Comparison of ENCODE assay signal across 17 cellular contexts in genomic region chr17:1546292-1546922, GRCh38. TPM values are rescaled to one million over a fixed set of nuclear protein-coding genes. Genes with fewer than 3 reads are reported as not detected.
DNase-seq lines count a peak whose midpoint lies in the region; ATAC-seq and TF ChIP-seq lines count a peak whose summit lies in the region.
"Had no signal": no experiment of that assay in that cellular context is flagged by ENCODE, and none has a peak within 500 bp of the region (broad histone marks: within the 10 kb centered on the region; RNA-seq: fewer than 3 reads in every experiment).

No MANE protein-coding gene starts in this region.

- TF ChIP-seq CTCF in Peyer's patch (IDR thresholded peaks at IDR 0.05) = no peak
- no peak for TF ChIP-seq CTCF in chondrocyte (IDR thresholded peaks at IDR 0.05)

- DNase-seq in Peyer's patch (peak in 2 of 3 donors; percentile 67 to 76), chondrocyte (ENCODE audit: low spot score) (no peak), mesenchymal stem cell (no peak), NAMALWA (ENCODE audit: low spot score) (no peak)
- DNase-seq: BE2C; Calu3; CD4-positive, alpha-beta T cell; KG1; NCI-H1048; NCI-H1436 treated with DMSO at 0.1 percent for 48 hours; NCI-H2029 treated with DMSO at 0.1 percent for 48 hours; NCI-H2171 treated with DMSO at 0.1 percent for 48 hours; NCI-H748 treated with DMSO at 0.1 percent for 48 hours had no signal

- no peak overlapping the region for H2AK5ac ChIP-seq in mesenchymal stem cell (ENCODE audit: low read length, severe bottlenecking)

- no peak overlapping the region for H3K4me3 ChIP-seq in Peyer's patch
- no peak overlapping the region for H3K4me3 ChIP-seq in mesenchymal stem cell (ENCODE audit: insufficient read depth in 1 of 2, low read depth in 1 of 2, low read length in 2 of 2)
- H3K4me3 ChIP-seq: SJSA1 had no signal

- WGBS in mesenchymal stem cell = 94% methylated on average over 6 of the region's 6 CpGs

- peak overlapping the region; percentile 27 for H3K27ac Mint-ChIP-seq in chondrocyte (ENCODE audit: unreplicated experiment)
- H3K27ac Mint-ChIP-seq: CD4-positive, alpha-beta T cell had no signal

- H3K9me3 Mint-ChIP-seq in chondrocyte (ENCODE audit: low read depth) = no peaks in the 10 kb centered on the region
- H3K9me3 Mint-ChIP-seq: CD4-positive, alpha-beta T cell had no signal

- no peaks in the 10 kb centered on the region for H3K9me3 ChIP-seq in Peyer's patch
- H3K9me3 ChIP-seq in mesenchymal stem cell (ENCODE audit: control insufficient read depth, low read length) = no peaks in the 10 kb centered on the region
- H3K9me3 ChIP-seq: BE2C, SJSA1 had no signal

- H3K18ac ChIP-seq in mesenchymal stem cell (ENCODE audit: low read depth in 1 of 2, low read length in 2 of 2) = no peak overlapping the region

- H3K27me3 ChIP-seq in Peyer's patch = no peaks in the 10 kb centered on the region
- no peaks in the 10 kb centered on the region for H3K27me3 ChIP-seq in mesenchymal stem cell (ENCODE audit: control insufficient read depth in 1 of 2, insufficient read depth in 1 of 2, low read length in 2 of 2)
- H3K27me3 ChIP-seq: BE2C, SJSA1 had no signal

- H3K27ac ChIP-seq in Peyer's patch = peak overlapping the region in 3 of 4 donors; percentile 71 to 91 (median 86)
- no peak overlapping the region for H3K27ac ChIP-seq in mesenchymal stem cell (ENCODE audit: low read length, poor library complexity, severe bottlenecking)
- H3K27ac ChIP-seq: SJSA1 had no signal

- H3K36me3 Mint-ChIP-seq in chondrocyte (ENCODE audit: low read depth) = peaks cover 23% of the 10 kb centered on the region

- H3K4ac ChIP-seq in mesenchymal stem cell (ENCODE audit: low read depth in 1 of 2, low read length in 2 of 2) = no peak overlapping the region

- H3K4me1 Mint-ChIP-seq in chondrocyte (ENCODE audit: low read depth) = peaks cover 7% of the 10 kb centered on the region

- no peak overlapping the region for H2BK12ac ChIP-seq in mesenchymal stem cell (ENCODE audit: low read length in 2 of 2)

- no peak overlapping the region for H3K4me2 ChIP-seq in mesenchymal stem cell (ENCODE audit: low read length, poor library complexity, severe bottlenecking)

- H2BK120ac ChIP-seq in mesenchymal stem cell (ENCODE audit: low read depth, low read length) = no peak overlapping the region

- no peak overlapping the region for H3K9ac ChIP-seq in mesenchymal stem cell (ENCODE audit: low read length)

- peaks cover 0 to 6% (median 0%) of the 10 kb centered on the region in 4 donors for H3K4me1 ChIP-seq in Peyer's patch
- H3K4me1 ChIP-seq in mesenchymal stem cell (ENCODE audit: control insufficient read depth, insufficient read depth, low read depth, low read length) = peaks cover 8% of the 10 kb centered on the region
- H3K4me1 ChIP-seq: BE2C, SJSA1 had no signal

- H3K36me3 ChIP-seq in Peyer's patch = peaks cover 0 to 74% (median 0%) of the 10 kb centered on the region in 3 donors
- peaks cover 51 to 86% of the 10 kb centered on the region in 2 experiments for H3K36me3 ChIP-seq in mesenchymal stem cell (ENCODE audit: control insufficient read depth in 1 of 2, insufficient read depth in 2 of 2, low read depth in 1 of 2, low read length in 2 of 2)

- TF ChIP-seq POLR2A in Peyer's patch (IDR thresholded peaks at IDR 0.05) = peak in 1 of 2 donors; percentile 46

- H3K23ac ChIP-seq in mesenchymal stem cell (ENCODE audit: low read length in 2 of 2) = no peak overlapping the region

- no peaks in the 10 kb centered on the region for H3K27me3 Mint-ChIP-seq in chondrocyte (ENCODE audit: low read depth)
- H3K27me3 Mint-ChIP-seq: CD4-positive, alpha-beta T cell had no signal

- no peak overlapping the region for H3K4me3 Mint-ChIP-seq in chondrocyte (ENCODE audit: unreplicated experiment)
- H3K4me3 Mint-ChIP-seq: CD4-positive, alpha-beta T cell had no signal

- no peak overlapping the region for H3K14ac ChIP-seq in mesenchymal stem cell (ENCODE audit: low read length in 2 of 2)

- peaks cover 33% of the 10 kb centered on the region for H3K79me1 ChIP-seq in mesenchymal stem cell (replicated peaks; ENCODE audit: low read length, poor library complexity, severe bottlenecking)

- ATAC-seq in GM18907 (IDR thresholded peaks at IDR 0.05; ENCODE audit: unreplicated experiment) (no peak), GM18873 (IDR thresholded peaks at IDR 0.05; ENCODE audit: low FRiP score, unreplicated experiment) (no peak), GM21447 (IDR thresholded peaks at IDR 0.05; ENCODE audit: unreplicated experiment) (no peak)

- H4K8ac ChIP-seq in mesenchymal stem cell (ENCODE audit: low read length) = no peak overlapping the region

- no peak overlapping the region for H2AFZ ChIP-seq in mesenchymal stem cell (ENCODE audit: low read depth, low read length)

- H4K91ac ChIP-seq in mesenchymal stem cell (ENCODE audit: low read length) = peak overlapping the region; percentile 53

- H2BK15ac ChIP-seq in mesenchymal stem cell (ENCODE audit: low read depth, poor library complexity, severe bottlenecking) = no peak overlapping the region

- H2BK5ac ChIP-seq in mesenchymal stem cell (ENCODE audit: low read depth, low read length, poor library complexity, severe bottlenecking) = no peak overlapping the region

RNA-seq across cellular contexts. Expression of gene PITPNA, which starts 16.2 kb away (rescaled TPM):
- total RNA-seq in Peyer's patch = 100 to 1,000 TPM in 2 of 4 donors, 10 to 100 TPM in 2; 88.2 to 132 (median 107) TPM
- 60.7 to 69.1 TPM (median 68.2 TPM) in 3 replicates for total RNA-seq in chondrocyte
- polyA plus RNA-seq in mesenchymal stem cell (2013, experiment 1 of 2) = 71.7 TPM
- polyA plus RNA-seq in mesenchymal stem cell (2013, experiment 2 of 2) = 78.4 TPM

RNA-seq across cellular contexts. Expression of gene INPP5K, which starts 30.0 kb away (rescaled TPM):
- total RNA-seq in Peyer's patch = 100 to 1,000 TPM in 1 of 4 donors, 10 to 100 TPM in 3; 60.9 to 163 (median 64.7) TPM
- total RNA-seq in chondrocyte = 30.2 to 35.3 TPM (median 34.3 TPM) in 3 replicates
- polyA plus RNA-seq in mesenchymal stem cell (2013, experiment 1 of 2) = 18.7 TPM
- polyA plus RNA-seq in mesenchymal stem cell (2013, experiment 2 of 2) = 20.5 TPM

RNA-seq across cellular contexts. Expression of gene MYO1C, which starts 53.9 kb away (rescaled TPM):
- total RNA-seq in Peyer's patch (100 to 1,000 TPM; 144 to 232 (median 179) TPM), chondrocyte (216 to 329 TPM (median 329 TPM) in 3 replicates)
- polyA plus RNA-seq in mesenchymal stem cell (2013, experiment 1 of 2) = 112 TPM
- polyA plus RNA-seq in mesenchymal stem cell (2013, experiment 2 of 2) = 111 TPM

Comparison
In these comparisons a context has a peak if more than half of its experiments do, and no peak if none do; other contexts are left out.
1. DNase-seq: peak in Peyer's patch (2 of 3); none in chondrocyte (single experiment), mesenchymal stem cell (single experiment) and NAMALWA (single experiment).